12 cellular contexts compared by ENCODE assay signal in genomic region chr6:34934516-34934915, GRCh38. TPM values are rescaled to one million over a fixed set of nuclear protein-coding genes. Genes with fewer than 3 reads are reported as not detected.
DNase-seq lines count a peak whose midpoint lies in the region; ATAC-seq and TF ChIP-seq lines count a peak whose summit lies in the region.
"Had no signal": no experiment of that assay in that cellular context is flagged by ENCODE, and none has a peak within 500 bp of the region (broad histone marks: within the 10 kb centered on the region; RNA-seq: fewer than 3 reads in every experiment).

No MANE protein-coding gene starts in this region.

- CTCF ChIA-PET in HEK293T (lab: Yijun Ruan, JAX): no interaction called here

- ATAC-seq in HG02938 (IDR thresholded peaks at IDR 0.05; ENCODE audit: unreplicated experiment) (no peak), GM19324 (IDR thresholded peaks at IDR 0.05; ENCODE audit: low FRiP score, unreplicated experiment) (no peak)
- ATAC-seq: activated CD8-positive, alpha-beta T cell treated with anti-CD3 and anti-CD28 coated beads for 36 hours; activated naive CD4-positive, alpha-beta T cell treated with anti-CD3 and anti-CD28 coated beads, Interleukin-2, amount 50 U/mL, for 72 hours had no signal

- H3K4me3 ChIP-seq in AG10803 (ENCODE audit: low read length) (no peak overlapping the region), fibroblast of villous mesenchyme (ENCODE audit: low read depth, low read length) (no peak overlapping the region)

- no peak for TF ChIP-seq CTCF in AG10803 (conservative IDR thresholded peaks at IDR 0.05; ENCODE audit: low read length)
- TF ChIP-seq CTCF in fibroblast of villous mesenchyme (IDR thresholded peaks at IDR 0.05; ENCODE audit: insufficient read depth, low read depth, low read length): no peak

- POLR2A ChIA-PET in HEK293T (lab: Yijun Ruan, JAX): no interaction called here

- DNase-seq in AG10803 (ENCODE audit: low read depth): peak; percentile 26
- DNase-seq in amniotic epithelial cell (ENCODE audit: low read depth): peak; percentile 96
- peak; percentile 26 for DNase-seq in fibroblast of villous mesenchyme (ENCODE audit: low read depth)
- DNase-seq in non-pigmented ciliary epithelial cell (ENCODE audit: low read depth): peak; percentile 9
- no peak for DNase-seq in NCI-H1417 (lab: John Stamatoyannopoulos, UW)
- no peak for DNase-seq in HEK293T (ENCODE audit: extremely low spot score)
- DNase-seq: activated CD8-positive, alpha-beta T cell treated with anti-CD3 and anti-CD28 coated beads for 36 hours; GDM1; islet precursor cell had no signal

TF ChIP-seq in HEK293T, 16 proteins besides CTCF, POLR2A, EP300 and RAD21:
- no peak for TF ChIP-seq FOXA1 (IDR thresholded peaks at IDR 0.05)
- TF ChIP-seq ELF4 (IDR thresholded peaks at IDR 0.05): no peak
- TF ChIP-seq BHLHE40 (IDR thresholded peaks at IDR 0.05; ENCODE audit: borderline replicate concordance): no peak

RNA-seq across cellular contexts. Expression of gene ANKS1A, which starts 45.5 kb away (rescaled TPM):
- 8.7 and 12.5 TPM in 2 replicates for total RNA-seq in fibroblast of villous mesenchyme

RNA-seq across cellular contexts. Expression of gene TAF11, which starts 46.7 kb away (rescaled TPM):
- 15.8 and 24.2 TPM in 2 replicates for total RNA-seq in fibroblast of villous mesenchyme

Comparison
In these comparisons a context has a peak if more than half of its experiments do, and no peak if none do; other contexts are left out.
1. DNase-seq: peak in AG10803 (single experiment), amniotic epithelial cell (single experiment), fibroblast of villous mesenchyme (single experiment) and non-pigmented ciliary epithelial cell (single experiment); none in NCI-H1417 (0 of 3) and HEK293T (single experiment).